Comparison of ENCODE assay signal across 28 cellular contexts in the genomic region with DNA sequence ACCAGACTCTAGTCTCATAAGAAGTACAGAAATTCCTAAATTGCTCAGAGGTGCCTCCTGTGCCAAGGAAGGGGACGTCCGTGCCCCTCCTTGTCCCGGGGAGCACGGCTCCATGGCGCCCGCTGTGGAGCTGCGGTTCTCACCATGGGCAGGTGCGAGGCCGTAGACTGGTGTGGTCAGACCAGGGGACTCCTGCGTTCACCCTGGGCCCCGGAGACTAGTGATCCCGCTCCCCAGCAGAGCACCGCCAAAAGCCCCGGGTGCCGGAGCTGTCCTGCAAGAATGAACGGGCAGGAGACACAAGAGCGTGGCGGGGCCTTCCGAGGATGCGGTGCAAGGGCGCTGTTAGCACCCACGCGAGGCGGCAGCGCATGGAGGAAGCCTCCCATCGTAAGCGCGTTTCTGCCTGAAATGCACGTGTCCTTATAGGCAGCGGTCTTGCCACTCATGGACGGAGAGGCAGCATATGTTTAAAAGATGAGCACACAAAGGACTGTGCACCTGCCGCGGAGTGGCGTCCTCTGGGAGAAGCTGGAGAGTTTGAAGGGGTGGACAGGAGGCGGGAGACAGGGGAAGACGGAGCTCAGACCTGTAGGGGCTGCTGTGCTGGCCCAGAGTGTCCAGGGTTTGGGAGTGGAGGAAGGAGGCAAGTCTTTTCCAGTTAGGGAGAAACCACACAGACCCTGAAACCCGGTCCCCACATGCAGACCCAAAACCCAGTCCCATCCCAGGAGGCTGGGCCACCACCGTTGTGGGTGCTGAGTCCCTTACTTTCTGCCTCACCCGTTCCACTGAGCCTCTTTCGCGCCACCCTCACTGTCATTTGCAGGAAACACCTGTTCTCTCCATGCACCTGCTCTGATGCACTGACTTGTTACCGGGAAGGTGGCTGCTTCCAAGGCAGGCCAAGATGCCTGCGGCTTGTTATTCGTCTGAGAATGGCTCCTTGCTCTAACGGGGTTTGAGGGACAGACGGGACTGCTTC. TPM values are rescaled to one million over a fixed set of nuclear protein-coding genes. Genes with fewer than 3 reads are reported as not detected.
DNase-seq lines count a peak whose midpoint lies in the region; ATAC-seq and TF ChIP-seq lines count a peak whose summit lies in the region.
"Had no signal": no experiment of that assay in that cellular context is flagged by ENCODE, and none has a peak within 500 bp of the region (broad histone marks: within the 10 kb centered on the region; RNA-seq: fewer than 3 reads in every experiment).

No MANE protein-coding gene starts in this region.

- H3K4me3 ChIP-seq in RWPE2 (ENCODE audit: severe bottlenecking) (no peak overlapping the region), upper lobe of left lung (no peak overlapping the region)
- H3K4me3 ChIP-seq: prostate gland, SJCRH30, thoracic aorta had no signal

- peak; percentile 42 for DNase-seq in DMS79 treated with DMSO at 0.1 percent for 48 hours (lab: John Stamatoyannopoulos, UW)
- DNase-seq in DMS79 (lab: John Stamatoyannopoulos, UW) = no peak
- peak; percentile 53 for DNase-seq in NCI-H2107 (lab: John Stamatoyannopoulos, UW)
- peak; percentile 61 for DNase-seq in RWPE2 (ENCODE audit: low spot score)
- peak; percentile 20 to 68 for DNase-seq in upper lobe of left lung
- no peak for DNase-seq in GM13976 (ENCODE audit: low spot score)
- DNase-seq in activated T-cell treated with anti-CD3 and anti-CD28 coated beads, Interleukin-2, amount 50 U/mL, for 24 hours = no peak
- no peak for DNase-seq in Calu3
- DNase-seq: activated CD4-positive, alpha-beta memory T cell treated with anti-CD3 and anti-CD28 coated beads, Interleukin-2, amount 10 ng/mL, durations not matched to agents 7 days and 5 days; activated naive CD8-positive, alpha-beta T cell treated with anti-CD3 and anti-CD28 coated beads for 36 hours; activated T-cell treated with anti-CD3 and anti-CD28 coated beads, Interleukin-2, amount 50 U/mL, for 48 hours; brain microvascular endothelial cell; foreskin fibroblast; kidney glomerular epithelial cell; NCI-H226; SJCRH30; WERI-Rb-1 had no signal

- H3K27me3 Mint-ChIP-seq in activated T-cell treated with anti-CD3 and anti-CD28 coated beads, Interleukin-2, amount 50 U/mL, for 24 hours = peaks cover 81% of the 10 kb centered on the region
- peaks cover 38% of the 10 kb centered on the region for H3K27me3 Mint-ChIP-seq in Calu3 (ENCODE audit: unreplicated experiment)

- whole genome bisulfite sequencing in upper lobe of left lung, 2 donors = 76 to 78% methylated on average over 45 to 46 of the region's 46 CpGs

- BruUV-seq in Calu3 (replicated peaks; lab: Mats Ljungman, UMichigan) = no TSS peak

- H3K27ac Mint-ChIP-seq in activated T-cell treated with anti-CD3 and anti-CD28 coated beads, Interleukin-2, amount 50 U/mL, for 24 hours = no peak overlapping the region
- no peak overlapping the region for H3K27ac Mint-ChIP-seq in Calu3 (ENCODE audit: unreplicated experiment)
- H3K27ac Mint-ChIP-seq: activated CD4-positive, alpha-beta memory T cell treated with anti-CD3 and anti-CD28 coated beads, Interleukin-2, amount 10 ng/mL, durations not matched to agents 7 days and 5 days; activated naive CD8-positive, alpha-beta T cell treated with anti-CD3 and anti-CD28 coated beads for 36 hours; dendritic cell treated with granulocyte-macrophage colony-stimulating factor and Interleukin-4, amounts not matched to agents 40 ng/mL and 50 ng/mL, for 4 days; IgD-negative memory B cell; mesothelial cell of epicardium; nephron; T-helper 1 cell treated with Interleukin-12 subunit alpha and Interleukin-12 subunit beta and Interleukin-4 antibody, amounts not matched to agents 30 μg/mL and 1 μg/mL, for 36 hours had no signal

- TF ChIP-seq POLR2A in upper lobe of left lung (IDR thresholded peaks at IDR 0.05) = no peak

- H3K9me3 Mint-ChIP-seq in activated T-cell treated with anti-CD3 and anti-CD28 coated beads, Interleukin-2, amount 50 U/mL, for 24 hours = no peaks in the 10 kb centered on the region
- H3K9me3 Mint-ChIP-seq in Calu3 (ENCODE audit: low read depth, unreplicated experiment) = peaks cover 9% of the 10 kb centered on the region
- H3K9me3 Mint-ChIP-seq: activated naive CD8-positive, alpha-beta T cell treated with anti-CD3 and anti-CD28 coated beads for 36 hours; dendritic cell treated with granulocyte-macrophage colony-stimulating factor and Interleukin-4, amounts not matched to agents 40 ng/mL and 50 ng/mL, for 4 days; IgD-negative memory B cell; mesothelial cell of epicardium; nephron; T-helper 1 cell treated with Interleukin-12 subunit alpha and Interleukin-12 subunit beta and Interleukin-4 antibody, amounts not matched to agents 30 μg/mL and 1 μg/mL, for 36 hours had no signal

- CTCF ChIA-PET in Calu3 (lab: Charles Lee) = no interaction called here

- no peak overlapping the region for H3K4me3 Mint-ChIP-seq in activated T-cell treated with anti-CD3 and anti-CD28 coated beads, Interleukin-2, amount 50 U/mL, for 24 hours
- H3K4me3 Mint-ChIP-seq in Calu3 (ENCODE audit: low read depth, unreplicated experiment) = no peak overlapping the region
- H3K4me3 Mint-ChIP-seq: activated CD4-positive, alpha-beta memory T cell treated with anti-CD3 and anti-CD28 coated beads, Interleukin-2, amount 10 ng/mL, durations not matched to agents 7 days and 5 days; activated naive CD8-positive, alpha-beta T cell treated with anti-CD3 and anti-CD28 coated beads for 36 hours; dendritic cell treated with granulocyte-macrophage colony-stimulating factor and Interleukin-4, amounts not matched to agents 40 ng/mL and 50 ng/mL, for 4 days; T-helper 1 cell treated with Interleukin-12 subunit alpha and Interleukin-12 subunit beta and Interleukin-4 antibody, amounts not matched to agents 30 μg/mL and 1 μg/mL, for 36 hours had no signal

- H3K4me1 Mint-ChIP-seq in activated T-cell treated with anti-CD3 and anti-CD28 coated beads, Interleukin-2, amount 50 U/mL, for 24 hours (ENCODE audit: low read depth) = peaks cover 14% of the 10 kb centered on the region
- H3K4me1 Mint-ChIP-seq in Calu3 (ENCODE audit: low read depth, unreplicated experiment) = peaks cover 9% of the 10 kb centered on the region

- H3K36me3 ChIP-seq in RWPE2 (ENCODE audit: low read depth) = no peaks in the 10 kb centered on the region
- no peaks in the 10 kb centered on the region for H3K36me3 ChIP-seq in upper lobe of left lung
- H3K36me3 ChIP-seq: brain microvascular endothelial cell, prostate gland, SJCRH30, thoracic aorta, WERI-Rb-1 had no signal

- H3K27ac ChIP-seq in RWPE2 (ENCODE audit: poor library complexity, severe bottlenecking) = peak overlapping the region; percentile 79
- peak overlapping the region in 3 of 4 donors; percentile 65 to 74 (median 68) for H3K27ac ChIP-seq in upper lobe of left lung
- H3K27ac ChIP-seq: 22Rv1, C4-2B, prostate gland, SJCRH30, thoracic aorta, WERI-Rb-1 had no signal

- peaks cover 18% of the 10 kb centered on the region for H3K27me3 ChIP-seq in RWPE2 (ENCODE audit: insufficient read depth, poor library complexity, severe bottlenecking)
- peaks cover 0 to 18% (median 12%) of the 10 kb centered on the region in 4 donors for H3K27me3 ChIP-seq in upper lobe of left lung
- H3K27me3 ChIP-seq: SJCRH30 had no signal

- intact Hi-C loops in Calu3 (cut with micrococcal nuclease; ENCODE audit: unreplicated experiment) = no loop called here

- no peaks in the 10 kb centered on the region for H3K36me3 Mint-ChIP-seq in activated T-cell treated with anti-CD3 and anti-CD28 coated beads, Interleukin-2, amount 50 U/mL, for 24 hours (ENCODE audit: low read depth)
- peaks cover 5% of the 10 kb centered on the region for H3K36me3 Mint-ChIP-seq in Calu3 (ENCODE audit: insufficient read depth, unreplicated experiment)
- H3K36me3 Mint-ChIP-seq: activated naive CD8-positive, alpha-beta T cell treated with anti-CD3 and anti-CD28 coated beads for 36 hours; IgD-negative memory B cell; mesothelial cell of epicardium had no signal

- peaks cover 21% of the 10 kb centered on the region for H3K4me1 ChIP-seq in RWPE2 (ENCODE audit: insufficient read depth, poor library complexity, severe bottlenecking)
- H3K4me1 ChIP-seq in upper lobe of left lung = peaks cover 16 to 36% (median 21%) of the 10 kb centered on the region in 4 donors

- in situ Hi-C loops in GM13976 (cut with MboI; ENCODE audit: low sequenced_read_pairs, unreplicated experiment) = no loop called here

- H3K9me3 ChIP-seq in RWPE2 (ENCODE audit: severe bottlenecking) = no peaks in the 10 kb centered on the region
- no peaks in the 10 kb centered on the region for H3K9me3 ChIP-seq in upper lobe of left lung
- H3K9me3 ChIP-seq: prostate gland, SJCRH30, thoracic aorta had no signal

- ATAC-seq in RWPE2 (ENCODE audit: low read depth) (no peak), upper lobe of left lung (ENCODE audit: low FRiP score in 2 of 2) (no peak)

- TF ChIP-seq EP300 in upper lobe of left lung (IDR thresholded peaks at IDR 0.05) = no peak

- TF ChIP-seq CTCF in RWPE2 (IDR thresholded peaks at IDR 0.05; ENCODE audit: poor library complexity, severe bottlenecking) (no peak), upper lobe of left lung (IDR thresholded peaks at IDR 0.05) (no peak), GM13976 (IDR thresholded peaks at IDR 0.05; ENCODE audit: borderline replicate concordance, control extremely low read depth, extremely low read depth, insufficient read depth, missing control alignments) (no peak), Calu3 (IDR thresholded peaks at IDR 0.05; ENCODE audit: unreplicated experiment) (no peak)

RNA-seq across cellular contexts. Expression of gene KCNG2, which starts 7.5 kb away (rescaled TPM):
- total RNA-seq in upper lobe of left lung (1 to 10 TPM in 1 of 6 donors, under 1 TPM in 3, not detected in 2; 0.49 to 1.1 (median 0.73) TPM), Calu3 (2022) (not detected in 2 replicates)
- total RNA-seq: activated CD4-positive, alpha-beta memory T cell treated with anti-CD3 and anti-CD28 coated beads, Interleukin-2, amount 10 ng/mL, durations not matched to agents 7 days and 5 days; activated naive CD8-positive, alpha-beta T cell treated with anti-CD3 and anti-CD28 coated beads for 36 hours; Daoy; mesothelial cell of epicardium; OCI-LY7; SJCRH30 had no signal

Comparison
In these comparisons a context has a peak if more than half of its experiments do, and no peak if none do; other contexts are left out.
1. DNase-seq: peak in DMS79 treated with DMSO at 0.1 percent for 48 hours (single experiment), NCI-H2107 (single experiment), RWPE2 (single experiment) and upper lobe of left lung (2 of 2); none in DMS79 (single experiment), GM13976 (single experiment), activated T-cell treated with anti-CD3 and anti-CD28 coated beads, Interleukin-2, amount 50 U/mL, for 24 hours (single experiment) and Calu3 (single experiment).